ENCODE assay signal across 1 cellular context in the genomic region with DNA sequence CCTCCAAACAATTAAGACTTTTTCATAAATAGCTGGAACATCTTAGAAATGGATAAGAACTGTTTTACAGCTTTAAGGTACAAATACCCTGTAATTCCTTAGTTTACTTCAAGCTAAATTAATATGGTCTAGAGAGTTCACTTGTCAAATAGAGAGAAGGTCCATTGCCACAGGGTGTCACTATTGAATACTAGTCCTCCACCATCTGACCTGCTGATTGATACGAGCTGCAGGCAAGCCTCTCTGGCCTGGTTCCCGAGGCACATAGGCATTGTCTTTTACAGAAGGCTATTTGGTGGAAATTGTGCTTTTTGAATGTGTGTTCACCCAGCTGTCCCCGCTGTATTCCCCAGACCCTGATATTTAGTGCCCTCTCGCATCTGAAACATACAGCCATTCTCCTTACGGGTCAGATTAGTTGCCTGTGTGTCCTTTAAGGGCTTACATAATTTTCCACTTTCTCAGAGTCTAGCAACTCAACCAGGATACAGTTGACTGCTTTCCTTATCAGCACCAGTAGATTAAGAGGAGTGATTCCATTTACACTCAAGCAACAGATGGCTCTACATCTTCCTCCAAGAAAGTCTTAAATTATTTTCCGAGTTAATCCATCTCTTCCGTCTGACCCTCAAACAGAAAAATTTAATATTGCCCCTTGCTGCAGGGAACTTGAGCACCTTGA.
TF ChIP-seq lines count a peak whose summit lies in the region.

No MANE protein-coding gene starts in this region.

TF ChIP-seq in GM23338, 12 proteins besides CTCF, POLR2A, EP300 and RAD21 (continued from another document):
- TF ChIP-seq ZNF331 (CRISPR knock-in tag; IDR thresholded peaks at IDR 0.05; ENCODE audit: low read depth), result no peak
